21 cellular contexts compared by ENCODE assay signal in genomic region chr16:10103096-10103495, GRCh38.
"Had no signal": no experiment of that assay in that cellular context is flagged by ENCODE, and none has a peak within 500 bp of the region (broad histone marks: within the 10 kb centered on the region; RNA-seq: fewer than 3 reads in every experiment).

No MANE protein-coding gene starts in this region.

- H3K9me3 Mint-ChIP-seq: activated T-helper 1 cell treated with anti-CD3 and anti-CD28 coated beads, Interleukin-12 subunit alpha, Interleukin-12 subunit beta, Interleukin-2, Interleukin-4 antibody, amounts not matched to agents 30 ng/mL and 10 ng/mL and 1 ng/mL, durations not matched to agents 14 hours and 24 hours and 36 hours had no signal

- H3K4me1 ChIP-seq: left ventricle myocardium inferior, prostate gland, suprapubic skin had no signal

- H3K27me3 Mint-ChIP-seq: activated naive CD8-positive, alpha-beta T cell treated with anti-CD3 and anti-CD28 coated beads for 36 hours had no signal

- H3K27ac ChIP-seq: left ventricle myocardium inferior, prostate gland, suprapubic skin, WERI-Rb-1 had no signal

- H3K4me3 ChIP-seq: left ventricle myocardium inferior, mucosa of descending colon, prostate gland, suprapubic skin had no signal

- ATAC-seq: effector memory CD8-positive, alpha-beta T cell; mucosa of descending colon; right cardiac atrium had no signal

- H3K27ac Mint-ChIP-seq: activated naive CD8-positive, alpha-beta T cell treated with anti-CD3 and anti-CD28 coated beads for 36 hours; activated T-helper 1 cell treated with anti-CD3 and anti-CD28 coated beads, Interleukin-12 subunit alpha, Interleukin-12 subunit beta, Interleukin-2, Interleukin-4 antibody, amounts not matched to agents 30 ng/mL and 10 ng/mL and 1 ng/mL, durations not matched to agents 14 hours and 24 hours and 36 hours; brain; stimulated activated naive CD8-positive, alpha-beta T cell treated with anti-CD3 and anti-CD28 coated beads, Interleukin-15, Interleukin-2, amounts not matched to agents 100 ng/mL and 50 ng/mL, for 24 hours had no signal

- DNase-seq: activated CD4-positive, alpha-beta T cell treated with anti-CD3 and anti-CD28 coated beads, Interleukin-2, amount 50 U/mL, for 4 hours; activated naive CD4-positive, alpha-beta T cell; activated naive CD8-positive, alpha-beta T cell treated with anti-CD3 and anti-CD28 coated beads for 36 hours; amygdala; caudate nucleus; effector memory CD8-positive, alpha-beta T cell; left ventricle myocardium inferior; mucosa of descending colon; naive B cell; right cardiac atrium; small intestine; stimulated activated CD4-positive, alpha-beta T cell treated with anti-CD3 and anti-CD28 coated beads, Interleukin-15, amount 100 ng/mL, for 24 hours; stimulated activated CD4-positive, alpha-beta T cell treated with anti-CD3 and anti-CD28 coated beads, Interleukin-2, amount 100 ng/mL, for 48 hours; trophoblast cell; WERI-Rb-1 had no signal

- H3K36me3 Mint-ChIP-seq: activated naive CD8-positive, alpha-beta T cell treated with anti-CD3 and anti-CD28 coated beads for 36 hours; brain; naive B cell had no signal

- H3K4me1 Mint-ChIP-seq: activated naive CD8-positive, alpha-beta T cell treated with anti-CD3 and anti-CD28 coated beads for 36 hours; brain; naive B cell had no signal

- H3K4me3 Mint-ChIP-seq: activated naive CD8-positive, alpha-beta T cell treated with anti-CD3 and anti-CD28 coated beads for 36 hours; activated T-helper 1 cell treated with anti-CD3 and anti-CD28 coated beads, Interleukin-12 subunit alpha, Interleukin-12 subunit beta, Interleukin-2, Interleukin-4 antibody, amounts not matched to agents 30 ng/mL and 10 ng/mL and 1 ng/mL, durations not matched to agents 14 hours and 24 hours and 36 hours; brain; effector memory CD8-positive, alpha-beta T cell; naive B cell; neural crest cell; stimulated activated naive CD8-positive, alpha-beta T cell treated with anti-CD3 and anti-CD28 coated beads, Interleukin-15, Interleukin-2, amounts not matched to agents 100 ng/mL and 50 ng/mL, for 24 hours had no signal

- H3K36me3 ChIP-seq: left ventricle myocardium inferior, prostate gland, suprapubic skin, WERI-Rb-1 had no signal

- H3K27me3 ChIP-seq: suprapubic skin had no signal

- H3K9me3 ChIP-seq: left ventricle myocardium inferior, mucosa of descending colon, prostate gland, suprapubic skin had no signal
